ENCODE assay signal across 27 cellular contexts in genomic region chr3:38253704-38254103, GRCh38. TPM values are rescaled to one million over a fixed set of nuclear protein-coding genes. Genes with fewer than 3 reads are reported as not detected.
"Had no signal": no experiment of that assay in that cellular context is flagged by ENCODE, and none has a peak within 500 bp of the region (broad histone marks: within the 10 kb centered on the region; RNA-seq: fewer than 3 reads in every experiment).

No MANE protein-coding gene starts in this region.

- H3K4me1 Mint-ChIP-seq: nephron progenitor cell had no signal

- H3K27ac Mint-ChIP-seq: mesothelial cell of epicardium; nephron progenitor cell; neural progenitor cell; stimulated activated naive B cell treated with anti-CD40 and anti-IgM and Interleukin-4, amounts not matched to agents 10 μg/mL and 1 μg/mL and 100 μg/mL, for 72 hours; type B pancreatic cell had no signal

- DNase-seq: islet precursor cell; left ventricle myocardium inferior; mesendoderm; naive B cell; natural killer cell; nephron progenitor cell; occipital lobe; ovary; right lobe of liver; stimulated activated CD4-positive, alpha-beta T cell treated with anti-CD3 and anti-CD28 coated beads, Interleukin-1b, Interleukin-23, amount 100 ng/mL, for 48 hours; stimulated activated CD4-positive, alpha-beta T cell treated with anti-CD3 and anti-CD28 coated beads, Interleukin-2, amount 100 ng/mL, for 48 hours; stimulated activated CD4-positive, alpha-beta T cell treated with anti-CD3 and anti-CD28 coated beads, Interleukin-4, amount 100 ng/mL, for 4 hours; stimulated activated CD8-positive, alpha-beta memory T cell treated with anti-CD3 and anti-CD28 coated beads, Interleukin-4, amount 100 ng/mL, for 48 hours; stimulated activated naive B cell treated with anti-CD40 and anti-IgM and Interleukin-4, amounts not matched to agents 10 μg/mL and 1 μg/mL and 100 μg/mL, for 72 hours; substantia nigra; uterus had no signal

- H3K27me3 Mint-ChIP-seq: naive B cell; progenitor cell of endocrine pancreas; stimulated activated naive B cell treated with anti-CD40 and anti-IgM and Interleukin-4, amounts not matched to agents 10 μg/mL and 1 μg/mL and 100 μg/mL, for 72 hours; stimulated activated naive CD8-positive, alpha-beta T cell treated with anti-CD3 and anti-CD28 coated beads, Interleukin-15, Interleukin-2, amounts not matched to agents 100 ng/mL and 50 ng/mL, for 24 hours; type B pancreatic cell had no signal

- H3K4me3 Mint-ChIP-seq: mesothelial cell of epicardium; natural killer cell; nephron progenitor cell; neural progenitor cell; stimulated activated naive B cell treated with anti-CD40 and anti-IgM and Interleukin-4, amounts not matched to agents 10 μg/mL and 1 μg/mL and 100 μg/mL, for 72 hours; stimulated activated naive CD8-positive, alpha-beta T cell treated with anti-CD3 and anti-CD28 coated beads, Interleukin-15, Interleukin-2, amounts not matched to agents 100 ng/mL and 50 ng/mL, for 24 hours; type B pancreatic cell had no signal

- H3K9me3 Mint-ChIP-seq: mesothelial cell of epicardium; naive B cell; natural killer cell; nephron progenitor cell; neural progenitor cell; stimulated activated naive B cell treated with anti-CD40 and anti-IgM and Interleukin-4, amounts not matched to agents 10 μg/mL and 1 μg/mL and 100 μg/mL, for 72 hours; stimulated activated naive CD8-positive, alpha-beta T cell treated with anti-CD3 and anti-CD28 coated beads, Interleukin-15, Interleukin-2, amounts not matched to agents 100 ng/mL and 50 ng/mL, for 24 hours; type B pancreatic cell had no signal

- ATAC-seq: natural killer cell; right lobe of liver; stimulated activated naive B cell treated with anti-CD40 and anti-IgM and Interleukin-4, amounts not matched to agents 10 μg/mL and 1 μg/mL and 100 μg/mL, for 72 hours had no signal

RNA-seq across cellular contexts. Expression of gene SLC22A13, which starts 11.9 kb away (rescaled TPM):
- total RNA-seq: kidney epithelial cell, left ventricle myocardium inferior, mononuclear cell, right atrium auricular region, skeletal muscle tissue had no signal

RNA-seq across cellular contexts. Expression of gene SLC22A14, which starts 28.4 kb away (rescaled TPM):
- total RNA-seq: left ventricle myocardium inferior, lung, right atrium auricular region, ureter had no signal
